ENCODE assay signal across 22 cellular contexts in genomic region chr13:91813255-91813654, GRCh38.
DNase-seq lines count a peak whose midpoint lies in the region; ATAC-seq and TF ChIP-seq lines count a peak whose summit lies in the region.
"Had no signal": no experiment of that assay in that cellular context is flagged by ENCODE, and none has a peak within 500 bp of the region (broad histone marks: within the 10 kb centered on the region; RNA-seq: fewer than 3 reads in every experiment).

No MANE protein-coding gene starts in this region.

- 40% methylated on average over 4 of the region's 4 CpGs for WGBS in hepatocyte (ENCODE audit: low lambda C conversion rate, missing lambda C conversion rate)

- TF ChIP-seq CTCF in hepatocyte (IDR thresholded peaks at IDR 0.05; ENCODE audit: poor library complexity) = no peak

- no peaks in the 10 kb centered on the region for H3K9me2 ChIP-seq in hepatocyte (replicated peaks; ENCODE audit: insufficient read depth)

- no peak overlapping the region for H3K27ac ChIP-seq in hepatocyte
- H3K27ac ChIP-seq: 22Rv1, epithelial cell of prostate, SK-N-MC had no signal

- H3K4me1 ChIP-seq in hepatocyte (ENCODE audit: insufficient read depth) = no peaks in the 10 kb centered on the region

- H3K9me3 ChIP-seq in hepatocyte (ENCODE audit: low read depth) = no peaks in the 10 kb centered on the region

- no peaks in the 10 kb centered on the region for H3K27me3 ChIP-seq in hepatocyte

- H3K79me2 ChIP-seq in hepatocyte = no peaks in the 10 kb centered on the region

- H3K4me2 ChIP-seq in hepatocyte = no peak overlapping the region
- H3K4me2 ChIP-seq: smooth muscle cell had no signal

- H4K20me1 ChIP-seq in hepatocyte (ENCODE audit: insufficient read depth, poor library complexity, severe bottlenecking) = no peaks in the 10 kb centered on the region

- no peak overlapping the region for H3K4me3 ChIP-seq in hepatocyte
- H3K4me3 ChIP-seq: SK-N-MC, smooth muscle cell had no signal

- H2AFZ ChIP-seq in hepatocyte = no peak overlapping the region

- DNase-seq in DMS 273 (lab: John Stamatoyannopoulos, UW; ENCODE audit: unreplicated experiment) = peak; percentile 1
- DNase-seq in DMS 273 treated with DMSO at 0.1 percent for 48 hours (lab: John Stamatoyannopoulos, UW) = no peak
- DNase-seq in NCI-H128 (lab: John Stamatoyannopoulos, UW; ENCODE audit: unreplicated experiment) = peak; percentile 14
- peak; percentile 16 for DNase-seq in hepatocyte (ENCODE audit: low spot score)
- DNase-seq in inferior parietal cortex (ENCODE audit: extremely low spot score) = no peak
- no peak for DNase-seq in activated CD4-positive, alpha-beta T cell treated with anti-CD3 and anti-CD28 coated beads, Interleukin-2, amount 50 U/mL, for 4 hours
- DNase-seq: activated CD4-positive, alpha-beta memory T cell treated with anti-CD3 and anti-CD28 coated beads for 36 hours; activated CD8-positive, alpha-beta memory T cell treated with anti-CD3 and anti-CD28 coated beads, Interleukin-2, amount 50 U/mL, for 48 hours; CD4-positive, CD25-positive, alpha-beta regulatory T cell; GDM1; HFFc6; midbrain; NCI-H446 treated with DMSO at 0.1 percent for 48 hours; stimulated activated CD4-positive, alpha-beta T cell treated with anti-CD3 and anti-CD28 coated beads, Interleukin-2, amount 100 ng/mL, for 24 hours had no signal

- peak; percentile 65 for ATAC-seq in SK-N-SH treated with all-trans-retinoic acid at 6 μM for 48 hours
- no peak for ATAC-seq in HG03432 (IDR thresholded peaks at IDR 0.05; ENCODE audit: unreplicated experiment)
- ATAC-seq: activated T-helper 17 cell treated with anti-CD3 and anti-CD28 coated beads, Interleukin-2, amount 50 U/mL, for 72 hours; natural killer cell treated with Interleukin-12 subunit alpha and Interleukin-12 subunit beta and Interleukin-15 and Interleukin-18, amount 100 ng/mL, for 72 hours had no signal

- no peaks in the 10 kb centered on the region for H3K36me3 ChIP-seq in hepatocyte (replicated peaks; ENCODE audit: insufficient read depth, low read depth)

TF ChIP-seq in SK-N-SH treated with all-trans-retinoic acid at 6 μM for 48 hours, 23 proteins besides CTCF, POLR2A, EP300 and RAD21 (continues in another document):
- TF ChIP-seq PPARA (CRISPR knock-in tag; IDR thresholded peaks at IDR 0.05; ENCODE audit: borderline replicate concordance) (no peak), TOX (CRISPR knock-in tag; IDR thresholded peaks at IDR 0.05; ENCODE audit: borderline replicate concordance) (0 out of 2 replicates have a peak, but pooled peaks have one; percentile 24), TCF4 (CRISPR knock-in tag; IDR thresholded peaks at IDR 0.05; ENCODE audit: borderline replicate concordance) (peak; percentile 90), GLIS3 (CRISPR knock-in tag; IDR thresholded peaks at IDR 0.05) (peak; percentile 81; the same call in 1 of the 2 replicates), BACH2 (CRISPR knock-in tag; IDR thresholded peaks at IDR 0.05; ENCODE audit: borderline replicate concordance) (no peak), ZFP3 (CRISPR knock-in tag; IDR thresholded peaks at IDR 0.05) (no peak), POU6F1 (CRISPR knock-in tag; IDR thresholded peaks at IDR 0.05; ENCODE audit: borderline replicate concordance, low read depth) (no peak), CREB5 (CRISPR knock-in tag; IDR thresholded peaks at IDR 0.05; ENCODE audit: low read depth) (no peak), ZC3H10 (CRISPR knock-in tag; IDR thresholded peaks at IDR 0.05) (no peak), ZNF565 (CRISPR knock-in tag; conservative IDR thresholded peaks at IDR 0.05; ENCODE audit: low read depth) (no peak), TSHZ2 (CRISPR knock-in tag; IDR thresholded peaks at IDR 0.05) (peak; percentile 97), PATZ1 (CRISPR knock-in tag; IDR thresholded peaks at IDR 0.05; ENCODE audit: borderline replicate concordance) (0 out of 2 replicates have a peak, but pooled peaks have one; percentile 41), CSDC2 (CRISPR knock-in tag; IDR thresholded peaks at IDR 0.05) (no peak), ESRRG (CRISPR knock-in tag; IDR thresholded peaks at IDR 0.05) (no peak), SNAI2 (CRISPR knock-in tag; IDR thresholded peaks at IDR 0.05) (0 out of 2 replicates have a peak, but pooled peaks have one; percentile 25), ARNTL (CRISPR knock-in tag; IDR thresholded peaks at IDR 0.05; ENCODE audit: borderline replicate concordance, low read depth) (no peak), RARB (CRISPR knock-in tag; IDR thresholded peaks at IDR 0.05) (no peak), OSR1 (CRISPR knock-in tag; IDR thresholded peaks at IDR 0.05) (no peak), CSRNP3 (CRISPR knock-in tag; IDR thresholded peaks at IDR 0.05) (no peak), ISL1 (CRISPR knock-in tag; IDR thresholded peaks at IDR 0.05) (peak; percentile 81)

Comparison
In these comparisons a context has a peak if more than half of its experiments do, and no peak if none do; other contexts are left out.
1. DNase-seq: peak in DMS 273 (single experiment), NCI-H128 (single experiment) and hepatocyte (single experiment); none in DMS 273 treated with DMSO at 0.1 percent for 48 hours (single experiment), inferior parietal cortex (single experiment) and activated CD4-positive, alpha-beta T cell treated with anti-CD3 and anti-CD28 coated beads, Interleukin-2, amount 50 U/mL, for 4 hours (0 of 2).